24 cellular contexts compared by ENCODE assay signal in genomic region chr14:73815849-73816816, GRCh38. TPM values are rescaled to one million over a fixed set of nuclear protein-coding genes. Genes with fewer than 3 reads are reported as not detected.
DNase-seq lines count a peak whose midpoint lies in the region; ATAC-seq, FAIRE-seq and TF ChIP-seq lines count a peak whose summit lies in the region.
"Had no signal": no experiment of that assay in that cellular context is flagged by ENCODE, and none has a peak within 500 bp of the region (broad histone marks: within the 10 kb centered on the region; RNA-seq: fewer than 3 reads in every experiment).

No MANE protein-coding gene starts in this region.

- H3K9me3 Mint-ChIP-seq in nephron = no peaks in the 10 kb centered on the region
- H3K9me3 Mint-ChIP-seq: activated B cell treated with CpG ODN at 0.5 μM for 24 hours; activated T-cell treated with anti-CD3 and anti-CD28 coated beads, Interleukin-2, amount 50 U/mL, for 72 hours; T-helper 1 cell treated with Interleukin-12 subunit alpha and Interleukin-12 subunit beta and Interleukin-4 antibody, amounts not matched to agents 30 μg/mL and 1 μg/mL, for 36 hours had no signal

- TF ChIP-seq CTCF in fibroblast of lung (conservative IDR thresholded peaks at IDR 0.05 in 1 of 2, IDR thresholded peaks at IDR 0.05 in 1 of 2; ENCODE audit: low read depth in 1 of 2, low read length in 2 of 2) (no peak), nephron (IDR thresholded peaks at IDR 0.05; ENCODE audit: unreplicated experiment in 3 of 3) (no peak), upper lobe of right lung (IDR thresholded peaks at IDR 0.05) (no peak)

- intact Hi-C loops in upper lobe of right lung (cut with DNase I) = no loop called here

- H2AFZ ChIP-seq in fibroblast of lung (ENCODE audit: low read length) = no peak overlapping the region

- no peaks in the 10 kb centered on the region for H3K79me2 ChIP-seq in fibroblast of lung (ENCODE audit: control insufficient read depth, insufficient read depth, low read length)

- no peak for FAIRE-seq in frontal cortex (lab: Jason Lieb, UNC)

- H3K4me3 ChIP-seq in fibroblast of lung (replicated peaks in 1 of 4; ENCODE audit: control extremely low read depth in 1 of 4, insufficient read depth in 1 of 4, low read depth in 3 of 4, low read length in 4 of 4) = no peak overlapping the region
- H3K4me3 ChIP-seq in upper lobe of right lung = no peak overlapping the region
- H3K4me3 ChIP-seq: breast epithelium, gastroesophageal sphincter, tibial nerve had no signal

- peak overlapping the region; percentile 40 for H3K4me2 ChIP-seq in fibroblast of lung (ENCODE audit: extremely low read depth, insufficient read depth, low read length)

- peaks cover 5% of the 10 kb centered on the region for H3K27me3 Mint-ChIP-seq in nephron (ENCODE audit: low read depth)

- H3K36me3 Mint-ChIP-seq in nephron (ENCODE audit: low read depth) = no peaks in the 10 kb centered on the region

- H3K9ac ChIP-seq in fibroblast of lung (ENCODE audit: insufficient read depth, low read length) = no peak overlapping the region

- peak overlapping the region; percentile 3 to 49 (median 9) for H3K27ac Mint-ChIP-seq in nephron
- H3K27ac Mint-ChIP-seq: activated B cell treated with CpG ODN at 0.5 μM for 24 hours; activated T-cell treated with anti-CD3 and anti-CD28 coated beads, Interleukin-2, amount 50 U/mL, for 72 hours; T-helper 1 cell treated with Interleukin-12 subunit alpha and Interleukin-12 subunit beta and Interleukin-4 antibody, amounts not matched to agents 30 μg/mL and 1 μg/mL, for 36 hours had no signal

- no peaks in the 10 kb centered on the region for H3K36me3 ChIP-seq in fibroblast of lung (ENCODE audit: control insufficient read depth, insufficient read depth, low read length)
- no peaks in the 10 kb centered on the region for H3K36me3 ChIP-seq in upper lobe of right lung
- H3K36me3 ChIP-seq: BE2C, breast epithelium, gastroesophageal sphincter, neutrophil, tibial nerve had no signal

- H3K9me3 ChIP-seq in fibroblast of lung (ENCODE audit: control insufficient read depth, insufficient read depth, low read depth, low read length) (no peaks in the 10 kb centered on the region), upper lobe of right lung (no peaks in the 10 kb centered on the region)
- H3K9me3 ChIP-seq: BE2C, breast epithelium, gastroesophageal sphincter, neutrophil, tibial nerve had no signal

- H3K27ac ChIP-seq in fibroblast of lung (ENCODE audit: insufficient read depth, low read length) (no peak overlapping the region), upper lobe of right lung (no peak overlapping the region)
- H3K27ac ChIP-seq: breast epithelium, neutrophil had no signal

- DNase-seq in NCI-H2227 (lab: John Stamatoyannopoulos, UW; ENCODE audit: unreplicated experiment) (peak; percentile 12), NCI-H2227 treated with DMSO at 0.1 percent for 48 hours (lab: John Stamatoyannopoulos, UW) (no peak), fibroblast of lung (ENCODE audit: low read depth in 2 of 2) (peak; percentile 67 to 74), upper lobe of right lung (no peak), GOT3 (lab: John Stamatoyannopoulos, UW) (no peak), frontal cortex (ENCODE audit: low spot score in 2 of 2) (no peak)
- no peak for DNase-seq in activated effector memory CD4-positive, alpha-beta T cell treated with anti-CD3 and anti-CD28 coated beads, Interleukin-2, amount 50 U/mL, for 16 hours
- DNase-seq: activated B cell treated with CpG ODN at 0.5 μM for 24 hours; activated CD8-positive, alpha-beta memory T cell treated with anti-CD3 and anti-CD28 coated beads for 24 hours; activated T-cell treated with anti-CD3 and anti-CD28 coated beads, Interleukin-2, amount 50 U/mL, for 72 hours; BE2C; Calu3; cortex of kidney; KG1; NCI-H1092; NCI-H2081 treated with DMSO at 0.1 percent for 48 hours; NCI-H526 treated with DMSO at 0.1 percent for 48 hours; SHP77 treated with DMSO at 0.1 percent for 48 hours had no signal

- H3K4me3 Mint-ChIP-seq in nephron = no peak overlapping the region
- H3K4me3 Mint-ChIP-seq: activated B cell treated with CpG ODN at 0.5 μM for 24 hours; activated T-cell treated with anti-CD3 and anti-CD28 coated beads, Interleukin-2, amount 50 U/mL, for 72 hours; T-helper 1 cell treated with Interleukin-12 subunit alpha and Interleukin-12 subunit beta and Interleukin-4 antibody, amounts not matched to agents 30 μg/mL and 1 μg/mL, for 36 hours had no signal

- H3K4me1 ChIP-seq in fibroblast of lung (ENCODE audit: control insufficient read depth, extremely low read depth, insufficient read depth, low read length) = no peaks in the 10 kb centered on the region
- no peaks in the 10 kb centered on the region for H3K4me1 ChIP-seq in upper lobe of right lung
- H3K4me1 ChIP-seq: BE2C, breast epithelium had no signal

- H3K4me1 Mint-ChIP-seq in nephron = peaks cover 17% of the 10 kb centered on the region

- H3K27me3 ChIP-seq in fibroblast of lung (ENCODE audit: control insufficient read depth, insufficient read depth, low read length) (no peaks in the 10 kb centered on the region), upper lobe of right lung (no peaks in the 10 kb centered on the region)
- H3K27me3 ChIP-seq: BE2C, breast epithelium, gastroesophageal sphincter, neutrophil, tibial nerve had no signal

- peak; percentile 61 for ATAC-seq in upper lobe of right lung
- ATAC-seq: activated T-cell treated with anti-CD3 and anti-CD28 coated beads, Interleukin-2, amount 50 U/mL, for 72 hours; gastroesophageal sphincter had no signal

- H4K20me1 ChIP-seq in fibroblast of lung (ENCODE audit: control insufficient read depth, extremely low read depth, insufficient read depth, low read length) = no peaks in the 10 kb centered on the region

RNA-seq across cellular contexts. Expression of gene PTGR2, which starts 35.5 kb away (rescaled TPM):
- total RNA-seq in fibroblast of lung (7.2 and 7.9 TPM in 2 replicates), upper lobe of right lung (12.9 TPM), frontal cortex (4.9 TPM)
- 5.6 and 5.7 TPM in 2 replicates for polyA plus RNA-seq in fibroblast of lung
- 3.3 and 5.2 TPM in 2 replicates for polyA plus RNA-seq in fibroblast of lung (2012)
- 0.07 and 0.27 TPM in 2 replicates for polyA minus RNA-seq in fibroblast of lung (ENCODE audit: low replicate concordance)

Comparison
In these comparisons a context has a peak if more than half of its experiments do, and no peak if none do; other contexts are left out.
1. DNase-seq: peak in NCI-H2227 (single experiment) and fibroblast of lung (2 of 2); none in NCI-H2227 treated with DMSO at 0.1 percent for 48 hours (single experiment), upper lobe of right lung (single experiment), activated effector memory CD4-positive, alpha-beta T cell treated with anti-CD3 and anti-CD28 coated beads, Interleukin-2, amount 50 U/mL, for 16 hours (single experiment), GOT3 (single experiment) and frontal cortex (0 of 2).